ENCODE assay signal across 1 cellular context in the genomic region with DNA sequence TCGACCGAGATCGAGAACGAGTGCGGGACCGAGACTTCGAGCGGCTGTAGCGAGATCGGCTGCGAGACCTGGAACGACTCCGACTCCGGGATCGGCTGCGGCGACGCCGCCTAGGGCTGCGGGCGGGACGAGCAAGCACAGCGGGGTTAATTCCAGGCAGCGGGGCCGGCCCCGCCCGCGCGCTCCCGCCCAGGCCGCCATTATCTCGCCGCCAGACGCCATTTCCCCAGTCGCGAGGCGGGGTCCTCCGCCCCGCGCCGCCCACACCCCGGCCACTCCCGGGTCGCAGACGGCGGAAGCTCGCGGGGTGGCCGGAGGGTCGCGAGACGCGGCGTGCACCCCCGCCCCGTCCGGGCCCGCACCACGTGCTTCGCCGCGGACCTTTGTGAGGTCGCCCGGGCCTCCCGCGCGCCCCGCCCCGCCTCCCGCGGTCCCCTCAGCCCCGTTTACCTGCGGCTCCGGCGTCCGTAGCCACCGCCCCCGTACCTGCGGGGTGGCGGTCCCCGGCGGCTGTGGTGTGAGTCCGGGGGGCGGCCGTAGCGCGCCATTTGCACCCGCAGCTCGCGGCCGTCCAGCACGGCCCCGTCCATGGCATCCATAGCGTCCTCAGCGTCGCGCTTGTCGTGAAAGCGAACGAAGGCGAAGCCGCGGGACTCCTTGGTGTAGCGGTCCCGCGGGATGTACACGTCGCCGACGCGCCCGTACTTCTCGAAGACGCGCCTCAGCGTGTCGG.
TF ChIP-seq lines count a peak whose summit lies in the region.

No MANE protein-coding gene starts in this region.

TF ChIP-seq in K562, 482 proteins besides CTCF, POLR2A, EP300 and RAD21 (continued from another document and continues in another):
- TF ChIP-seq, protein P1, sequence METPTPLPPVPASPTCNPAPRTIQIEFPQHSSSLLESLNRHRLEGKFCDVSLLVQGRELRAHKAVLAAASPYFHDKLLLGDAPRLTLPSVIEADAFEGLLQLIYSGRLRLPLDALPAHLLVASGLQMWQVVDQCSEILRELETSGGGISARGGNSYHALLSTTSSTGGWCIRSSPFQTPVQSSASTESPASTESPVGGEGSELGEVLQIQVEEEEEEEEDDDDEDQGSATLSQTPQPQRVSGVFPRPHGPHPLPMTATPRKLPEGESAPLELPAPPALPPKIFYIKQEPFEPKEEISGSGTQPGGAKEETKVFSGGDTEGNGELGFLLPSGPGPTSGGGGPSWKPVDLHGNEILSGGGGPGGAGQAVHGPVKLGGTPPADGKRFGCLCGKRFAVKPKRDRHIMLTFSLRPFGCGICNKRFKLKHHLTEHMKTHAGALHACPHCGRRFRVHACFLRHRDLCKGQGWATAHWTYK (CRISPR knock-in tag; IDR thresholded peaks at IDR 0.05), result no peak; the same call in 1 of the 2 replicates
- TF ChIP-seq, protein P2, sequence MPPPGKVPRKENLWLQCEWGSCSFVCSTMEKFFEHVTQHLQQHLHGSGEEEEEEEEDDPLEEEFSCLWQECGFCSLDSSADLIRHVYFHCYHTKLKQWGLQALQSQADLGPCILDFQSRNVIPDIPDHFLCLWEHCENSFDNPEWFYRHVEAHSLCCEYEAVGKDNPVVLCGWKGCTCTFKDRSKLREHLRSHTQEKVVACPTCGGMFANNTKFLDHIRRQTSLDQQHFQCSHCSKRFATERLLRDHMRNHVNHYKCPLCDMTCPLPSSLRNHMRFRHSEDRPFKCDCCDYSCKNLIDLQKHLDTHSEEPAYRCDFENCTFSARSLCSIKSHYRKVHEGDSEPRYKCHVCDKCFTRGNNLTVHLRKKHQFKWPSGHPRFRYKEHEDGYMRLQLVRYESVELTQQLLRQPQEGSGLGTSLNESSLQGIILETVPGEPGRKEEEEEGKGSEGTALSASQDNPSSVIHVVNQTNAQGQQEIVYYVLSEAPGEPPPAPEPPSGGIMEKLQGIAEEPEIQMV (tag; conservative IDR thresholded peaks at IDR 0.05; ENCODE audit: low read depth), result no peak
- TF ChIP-seq CBX3 (IDR thresholded peaks at IDR 0.05; ENCODE audit: borderline replicate concordance in 1 of 2, low read length in 2 of 2) (0 out of 3 replicates have a peak, but pooled peaks of 1 of the 2 experiments have one; percentile 38), U2AF2 (optimal IDR thresholded peaks at IDR 0.05; ENCODE audit: low read depth, low read length) (no peak), ZNF134 (CRISPR knock-in tag; conservative IDR thresholded peaks at IDR 0.05) (no peak), ZNF311 (CRISPR knock-in tag; IDR thresholded peaks at IDR 0.05) (no peak), DNMT1 (IDR thresholded peaks at IDR 0.05) (no peak), KLF1 (tag; IDR thresholded peaks at IDR 0.05) (0 out of 2 replicates have a peak, but pooled peaks have one; percentile 37), HCFC1 (IDR thresholded peaks at IDR 0.05; ENCODE audit: low read depth, low read length) (peak; percentile 60), SP2 (IDR thresholded peaks at IDR 0.05; ENCODE audit: extremely low read depth, low read depth, low read length, poor library complexity, severe bottlenecking) (no peak), ZNF143 (CRISPR knock-in tag; IDR thresholded peaks at IDR 0.05) (peak; percentile 48; the same call in 1 of the 2 replicates), ZNF184 (CRISPR knock-in tag; IDR thresholded peaks at IDR 0.05) (no peak), TAF15 (IDR thresholded peaks at IDR 0.05; ENCODE audit: low read depth, low read length) (no peak), MED1 (CRISPR knock-in tag; IDR thresholded peaks at IDR 0.05; ENCODE audit: borderline replicate concordance) (peak; percentile 73), RBM34 (IDR thresholded peaks at IDR 0.05; ENCODE audit: borderline replicate concordance, insufficient read depth, low read length) (no peak), SAFB2 (IDR thresholded peaks at IDR 0.05; ENCODE audit: borderline replicate concordance, low read depth, low read length, severe bottlenecking) (no peak), CREB1 (IDR thresholded peaks at IDR 0.05) (peak; percentile 67), CREB1 (CRISPR knock-in tag; IDR thresholded peaks at IDR 0.05) (peak; percentile 79), IRF2 (CRISPR knock-in tag; IDR thresholded peaks at IDR 0.05) (no peak), ZNF12 (CRISPR knock-in tag; IDR thresholded peaks at IDR 0.05) (0 out of 2 replicates have a peak, but pooled peaks have one; percentile 62), SAP30 (IDR thresholded peaks at IDR 0.05; ENCODE audit: borderline replicate concordance, insufficient read depth, low read depth, low read length, poor library complexity, severe bottlenecking) (peak; percentile 45), CEBPG (CRISPR knock-in tag; IDR thresholded peaks at IDR 0.05) (0 out of 2 replicates have a peak, but pooled peaks have one; percentile 52), CEBPG (tag; conservative IDR thresholded peaks at IDR 0.05 in 1 of 2, IDR thresholded peaks at IDR 0.05 in 1 of 2) (no peak), ZBTB7A (IDR thresholded peaks at IDR 0.05; ENCODE audit: borderline replicate concordance, control insufficient read depth, low read depth, low read length) (peak; percentile 97), ZKSCAN8 (CRISPR knock-in tag; IDR thresholded peaks at IDR 0.05) (no peak), ZBTB1 (CRISPR knock-in tag; IDR thresholded peaks at IDR 0.05; ENCODE audit: borderline replicate concordance, low read depth) (no peak), BCL6 (CRISPR knock-in tag; IDR thresholded peaks at IDR 0.05) (no peak), CHCHD3 (CRISPR knock-in tag; IDR thresholded peaks at IDR 0.05) (no peak), LARP7 (IDR thresholded peaks at IDR 0.05) (no peak), NR1H2 (CRISPR knock-in tag; IDR thresholded peaks at IDR 0.05) (no peak; the same call in 1 of the 2 replicates), TGIF2 (CRISPR knock-in tag; IDR thresholded peaks at IDR 0.05) (peak; percentile 83), NCOA1 (IDR thresholded peaks at IDR 0.05; ENCODE audit: low read depth) (no peak), SRSF3 (IDR thresholded peaks at IDR 0.05; ENCODE audit: insufficient read depth, low read length) (peak; percentile 78; the same call in 1 of the 2 replicates), GATAD2B (IDR thresholded peaks at IDR 0.05; ENCODE audit: borderline replicate concordance) (peak; percentile 78), MYBL2 (IDR thresholded peaks at IDR 0.05; ENCODE audit: low read depth) (no peak), MYBL2 (CRISPR knock-in tag; IDR thresholded peaks at IDR 0.05; ENCODE audit: borderline replicate concordance) (no peak), HIVEP1 (CRISPR knock-in tag; IDR thresholded peaks at IDR 0.05) (no peak), ZNF764 (CRISPR knock-in tag; IDR thresholded peaks at IDR 0.05; ENCODE audit: low read depth) (no peak; the same call in 1 of the 2 replicates), ZNF766 (CRISPR knock-in tag; conservative IDR thresholded peaks at IDR 0.05) (peak; percentile 42; the same call in 1 of the 2 replicates), MBD2 (IDR thresholded peaks at IDR 0.05; ENCODE audit: borderline replicate concordance, low read depth) (no peak), ERF (CRISPR knock-in tag; IDR thresholded peaks at IDR 0.05) (peak; percentile 23; the same call in 1 of the 2 replicates), ZNF23 (CRISPR knock-in tag; IDR thresholded peaks at IDR 0.05) (no peak), CBFB (CRISPR knock-in tag; IDR thresholded peaks at IDR 0.05) (0 out of 2 replicates have a peak, but pooled peaks have one; percentile 88), GABPA (tag; conservative IDR thresholded peaks at IDR 0.05; ENCODE audit: low read depth) (no peak)
- TF ChIP-seq, protein P3, sequence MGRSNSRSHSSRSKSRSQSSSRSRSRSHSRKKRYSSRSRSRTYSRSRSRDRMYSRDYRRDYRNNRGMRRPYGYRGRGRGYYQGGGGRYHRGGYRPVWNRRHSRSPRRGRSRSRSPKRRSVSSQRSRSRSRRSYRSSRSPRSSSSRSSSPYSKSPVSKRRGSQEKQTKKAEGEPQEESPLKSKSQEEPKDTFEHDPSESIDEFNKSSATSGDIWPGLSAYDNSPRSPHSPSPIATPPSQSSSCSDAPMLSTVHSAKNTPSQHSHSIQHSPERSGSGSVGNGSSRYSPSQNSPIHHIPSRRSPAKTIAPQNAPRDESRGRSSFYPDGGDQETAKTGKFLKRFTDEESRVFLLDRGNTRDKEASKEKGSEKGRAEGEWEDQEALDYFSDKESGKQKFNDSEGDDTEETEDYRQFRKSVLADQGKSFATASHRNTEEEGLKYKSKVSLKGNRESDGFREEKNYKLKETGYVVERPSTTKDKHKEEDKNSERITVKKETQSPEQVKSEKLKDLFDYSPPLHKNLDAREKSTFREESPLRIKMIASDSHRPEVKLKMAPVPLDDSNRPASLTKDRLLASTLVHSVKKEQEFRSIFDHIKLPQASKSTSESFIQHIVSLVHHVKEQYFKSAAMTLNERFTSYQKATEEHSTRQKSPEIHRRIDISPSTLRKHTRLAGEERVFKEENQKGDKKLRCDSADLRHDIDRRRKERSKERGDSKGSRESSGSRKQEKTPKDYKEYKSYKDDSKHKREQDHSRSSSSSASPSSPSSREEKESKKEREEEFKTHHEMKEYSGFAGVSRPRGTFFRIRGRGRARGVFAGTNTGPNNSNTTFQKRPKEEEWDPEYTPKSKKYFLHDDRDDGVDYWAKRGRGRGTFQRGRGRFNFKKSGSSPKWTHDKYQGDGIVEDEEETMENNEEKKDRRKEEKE (IDR thresholded peaks at IDR 0.05; ENCODE audit: borderline replicate concordance in 1 of 2, control insufficient read depth in 1 of 2, low read depth in 2 of 2, low read length in 1 of 2), result no peak; a peak in 1 of 4 replicates
- TF ChIP-seq, protein P4, sequence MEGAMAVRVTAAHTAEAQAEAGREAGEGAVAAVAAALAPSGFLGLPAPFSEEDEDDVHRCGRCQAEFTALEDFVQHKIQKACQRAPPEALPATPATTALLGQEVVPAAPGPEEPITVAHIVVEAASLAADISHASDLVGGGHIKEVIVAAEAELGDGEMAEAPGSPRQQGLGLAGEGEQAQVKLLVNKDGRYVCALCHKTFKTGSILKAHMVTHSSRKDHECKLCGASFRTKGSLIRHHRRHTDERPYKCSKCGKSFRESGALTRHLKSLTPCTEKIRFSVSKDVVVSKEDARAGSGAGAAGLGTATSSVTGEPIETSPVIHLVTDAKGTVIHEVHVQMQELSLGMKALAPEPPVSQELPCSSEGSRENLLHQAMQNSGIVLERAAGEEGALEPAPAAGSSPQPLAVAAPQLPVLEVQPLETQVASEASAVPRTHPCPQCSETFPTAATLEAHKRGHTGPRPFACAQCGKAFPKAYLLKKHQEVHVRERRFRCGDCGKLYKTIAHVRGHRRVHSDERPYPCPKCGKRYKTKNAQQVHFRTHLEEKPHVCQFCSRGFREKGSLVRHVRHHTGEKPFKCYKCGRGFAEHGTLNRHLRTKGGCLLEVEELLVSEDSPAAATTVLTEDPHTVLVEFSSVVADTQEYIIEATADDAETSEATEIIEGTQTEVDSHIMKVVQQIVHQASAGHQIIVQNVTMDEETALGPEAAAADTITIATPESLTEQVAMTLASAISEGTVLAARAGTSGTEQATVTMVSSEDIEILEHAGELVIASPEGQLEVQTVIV (CRISPR knock-in tag; IDR thresholded peaks at IDR 0.05; ENCODE audit: borderline replicate concordance), result no peak; the same call in 1 of the 2 replicates
- TF ChIP-seq, protein P5, sequence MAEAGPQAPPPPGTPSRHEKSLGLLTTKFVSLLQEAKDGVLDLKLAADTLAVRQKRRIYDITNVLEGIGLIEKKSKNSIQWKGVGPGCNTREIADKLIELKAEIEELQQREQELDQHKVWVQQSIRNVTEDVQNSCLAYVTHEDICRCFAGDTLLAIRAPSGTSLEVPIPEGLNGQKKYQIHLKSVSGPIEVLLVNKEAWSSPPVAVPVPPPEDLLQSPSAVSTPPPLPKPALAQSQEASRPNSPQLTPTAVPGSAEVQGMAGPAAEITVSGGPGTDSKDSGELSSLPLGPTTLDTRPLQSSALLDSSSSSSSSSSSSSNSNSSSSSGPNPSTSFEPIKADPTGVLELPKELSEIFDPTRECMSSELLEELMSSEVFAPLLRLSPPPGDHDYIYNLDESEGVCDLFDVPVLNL (CRISPR knock-in tag; IDR thresholded peaks at IDR 0.05; ENCODE audit: low read depth), result peak; percentile 70
- TF ChIP-seq, protein P6, sequence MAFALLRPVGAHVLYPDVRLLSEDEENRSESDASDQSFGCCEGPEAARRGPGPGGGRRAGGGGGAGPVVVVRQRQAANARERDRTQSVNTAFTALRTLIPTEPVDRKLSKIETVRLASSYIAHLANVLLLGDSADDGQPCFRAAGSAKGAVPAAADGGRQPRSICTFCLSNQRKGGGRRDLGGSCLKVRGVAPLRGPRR (CRISPR knock-in tag; IDR thresholded peaks at IDR 0.05), result no peak
- TF ChIP-seq, protein P7, sequence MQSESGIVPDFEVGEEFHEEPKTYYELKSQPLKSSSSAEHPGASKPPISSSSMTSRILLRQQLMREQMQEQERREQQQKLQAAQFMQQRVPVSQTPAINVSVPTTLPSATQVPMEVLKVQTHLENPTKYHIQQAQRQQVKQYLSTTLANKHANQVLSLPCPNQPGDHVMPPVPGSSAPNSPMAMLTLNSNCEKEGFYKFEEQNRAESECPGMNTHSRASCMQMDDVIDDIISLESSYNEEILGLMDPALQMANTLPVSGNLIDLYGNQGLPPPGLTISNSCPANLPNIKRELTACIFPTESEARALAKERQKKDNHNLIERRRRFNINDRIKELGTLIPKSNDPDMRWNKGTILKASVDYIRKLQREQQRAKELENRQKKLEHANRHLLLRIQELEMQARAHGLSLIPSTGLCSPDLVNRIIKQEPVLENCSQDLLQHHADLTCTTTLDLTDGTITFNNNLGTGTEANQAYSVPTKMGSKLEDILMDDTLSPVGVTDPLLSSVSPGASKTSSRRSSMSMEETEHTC (IDR thresholded peaks at IDR 0.05), result no peak
- TF ChIP-seq, protein P8, sequence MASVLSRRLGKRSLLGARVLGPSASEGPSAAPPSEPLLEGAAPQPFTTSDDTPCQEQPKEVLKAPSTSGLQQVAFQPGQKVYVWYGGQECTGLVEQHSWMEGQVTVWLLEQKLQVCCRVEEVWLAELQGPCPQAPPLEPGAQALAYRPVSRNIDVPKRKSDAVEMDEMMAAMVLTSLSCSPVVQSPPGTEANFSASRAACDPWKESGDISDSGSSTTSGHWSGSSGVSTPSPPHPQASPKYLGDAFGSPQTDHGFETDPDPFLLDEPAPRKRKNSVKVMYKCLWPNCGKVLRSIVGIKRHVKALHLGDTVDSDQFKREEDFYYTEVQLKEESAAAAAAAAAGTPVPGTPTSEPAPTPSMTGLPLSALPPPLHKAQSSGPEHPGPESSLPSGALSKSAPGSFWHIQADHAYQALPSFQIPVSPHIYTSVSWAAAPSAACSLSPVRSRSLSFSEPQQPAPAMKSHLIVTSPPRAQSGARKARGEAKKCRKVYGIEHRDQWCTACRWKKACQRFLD (CRISPR knock-in tag; IDR thresholded peaks at IDR 0.05), result peak; percentile 93
- TF ChIP-seq, protein P9, sequence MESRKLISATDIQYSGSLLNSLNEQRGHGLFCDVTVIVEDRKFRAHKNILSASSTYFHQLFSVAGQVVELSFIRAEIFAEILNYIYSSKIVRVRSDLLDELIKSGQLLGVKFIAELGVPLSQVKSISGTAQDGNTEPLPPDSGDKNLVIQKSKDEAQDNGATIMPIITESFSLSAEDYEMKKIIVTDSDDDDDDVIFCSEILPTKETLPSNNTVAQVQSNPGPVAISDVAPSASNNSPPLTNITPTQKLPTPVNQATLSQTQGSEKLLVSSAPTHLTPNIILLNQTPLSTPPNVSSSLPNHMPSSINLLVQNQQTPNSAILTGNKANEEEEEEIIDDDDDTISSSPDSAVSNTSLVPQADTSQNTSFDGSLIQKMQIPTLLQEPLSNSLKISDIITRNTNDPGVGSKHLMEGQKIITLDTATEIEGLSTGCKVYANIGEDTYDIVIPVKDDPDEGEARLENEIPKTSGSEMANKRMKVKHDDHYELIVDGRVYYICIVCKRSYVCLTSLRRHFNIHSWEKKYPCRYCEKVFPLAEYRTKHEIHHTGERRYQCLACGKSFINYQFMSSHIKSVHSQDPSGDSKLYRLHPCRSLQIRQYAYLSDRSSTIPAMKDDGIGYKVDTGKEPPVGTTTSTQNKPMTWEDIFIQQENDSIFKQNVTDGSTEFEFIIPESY (CRISPR knock-in tag; IDR thresholded peaks at IDR 0.05), result peak; percentile 66; the same call in 1 of the 2 replicates
